Comparison of ENCODE assay signal across 1 cellular context in genomic region chr6:101396552-101397173, GRCh38.
TF ChIP-seq lines count a peak whose summit lies in the region.

No MANE protein-coding gene starts in this region.

TF ChIP-seq in HepG2, 621 proteins besides CTCF, POLR2A, EP300 and RAD21 (continued from another document and continues in another):
- 0 out of 2 replicates have a peak, but pooled peaks have one; percentile 71 for TF ChIP-seq ATF6 (CRISPR knock-in tag; conservative IDR thresholded peaks at IDR 0.05)
- no peak for TF ChIP-seq RFX1 (IDR thresholded peaks at IDR 0.05)
- TF ChIP-seq TGIF2 (CRISPR knock-in tag; IDR thresholded peaks at IDR 0.05) = peak; percentile 41; the same call in 1 of the 2 replicates
- peak; percentile 84 for TF ChIP-seq TEAD3 (CRISPR knock-in tag; optimal IDR thresholded peaks at IDR 0.05; ENCODE audit: borderline replicate concordance)
- 0 out of 2 replicates have a peak, but pooled peaks have one; percentile 27 for TF ChIP-seq SMYD3 (CRISPR knock-in tag; IDR thresholded peaks at IDR 0.05)
- no peak for TF ChIP-seq NPAS2 (CRISPR knock-in tag; IDR thresholded peaks at IDR 0.05; ENCODE audit: borderline replicate concordance)
- peak; percentile 80 to 99 for TF ChIP-seq REST (IDR thresholded peaks at IDR 0.05; ENCODE audit: borderline replicate concordance in 1 of 2, low read depth in 1 of 2, low read length in 2 of 2)
- TF ChIP-seq BHLHE40 (IDR thresholded peaks at IDR 0.05; ENCODE audit: low read length) = no peak
- TF ChIP-seq SIN3A (IDR thresholded peaks at IDR 0.05; ENCODE audit: borderline replicate concordance, low read depth, low read length) = no peak
- peak; percentile 76; the same call in 1 of the 2 replicates for TF ChIP-seq TSC22D2 (CRISPR knock-in tag; IDR thresholded peaks at IDR 0.05; ENCODE audit: borderline replicate concordance)
- TF ChIP-seq ATRX (CRISPR knock-in tag; IDR thresholded peaks at IDR 0.05; ENCODE audit: borderline replicate concordance) = no peak
- TF ChIP-seq, protein P1, sequence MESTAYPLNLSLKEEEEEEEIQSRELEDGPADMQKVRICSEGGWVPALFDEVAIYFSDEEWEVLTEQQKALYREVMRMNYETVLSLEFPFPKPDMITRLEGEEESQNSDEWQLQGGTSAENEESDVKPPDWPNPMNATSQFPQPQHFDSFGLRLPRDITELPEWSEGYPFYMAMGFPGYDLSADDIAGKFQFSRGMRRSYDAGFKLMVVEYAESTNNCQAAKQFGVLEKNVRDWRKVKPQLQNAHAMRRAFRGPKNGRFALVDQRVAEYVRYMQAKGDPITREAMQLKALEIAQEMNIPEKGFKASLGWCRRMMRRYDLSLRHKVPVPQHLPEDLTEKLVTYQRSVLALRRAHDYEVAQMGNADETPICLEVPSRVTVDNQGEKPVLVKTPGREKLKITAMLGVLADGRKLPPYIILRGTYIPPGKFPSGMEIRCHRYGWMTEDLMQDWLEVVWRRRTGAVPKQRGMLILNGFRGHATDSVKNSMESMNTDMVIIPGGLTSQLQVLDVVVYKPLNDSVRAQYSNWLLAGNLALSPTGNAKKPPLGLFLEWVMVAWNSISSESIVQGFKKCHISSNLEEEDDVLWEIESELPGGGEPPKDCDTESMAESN (CRISPR knock-in tag; conservative IDR thresholded peaks at IDR 0.05) = no peak
- TF ChIP-seq SNAPC4 (CRISPR knock-in tag; IDR thresholded peaks at IDR 0.05) = no peak
- no peak for TF ChIP-seq XBP1 (CRISPR knock-in tag; IDR thresholded peaks at IDR 0.05)
- peak; percentile 90; the same call in 1 of the 2 replicates for TF ChIP-seq KLF6 (CRISPR knock-in tag; IDR thresholded peaks at IDR 0.05)
- TF ChIP-seq MZF1 (CRISPR knock-in tag; IDR thresholded peaks at IDR 0.05; ENCODE audit: borderline replicate concordance) = no peak
- TF ChIP-seq ZNF225 (CRISPR knock-in tag; IDR thresholded peaks at IDR 0.05) = no peak
- TF ChIP-seq SIX1 (CRISPR knock-in tag; IDR thresholded peaks at IDR 0.05; ENCODE audit: borderline replicate concordance) = no peak
- no peak for TF ChIP-seq PLRG1 (conservative IDR thresholded peaks at IDR 0.05)
- no peak for TF ChIP-seq ZFAT (CRISPR knock-in tag; conservative IDR thresholded peaks at IDR 0.05)
- no peak for TF ChIP-seq MED1 (CRISPR knock-in tag; IDR thresholded peaks at IDR 0.05)
- TF ChIP-seq KLF12 (CRISPR knock-in tag; IDR thresholded peaks at IDR 0.05; ENCODE audit: borderline replicate concordance) = no peak
- TF ChIP-seq ZNF879 (CRISPR knock-in tag; IDR thresholded peaks at IDR 0.05) = no peak
- TF ChIP-seq ZNF383 (CRISPR knock-in tag; IDR thresholded peaks at IDR 0.05; ENCODE audit: borderline replicate concordance) = no peak
- no peak for TF ChIP-seq ZNF605 (CRISPR knock-in tag; IDR thresholded peaks at IDR 0.05)
- TF ChIP-seq, protein P2, sequence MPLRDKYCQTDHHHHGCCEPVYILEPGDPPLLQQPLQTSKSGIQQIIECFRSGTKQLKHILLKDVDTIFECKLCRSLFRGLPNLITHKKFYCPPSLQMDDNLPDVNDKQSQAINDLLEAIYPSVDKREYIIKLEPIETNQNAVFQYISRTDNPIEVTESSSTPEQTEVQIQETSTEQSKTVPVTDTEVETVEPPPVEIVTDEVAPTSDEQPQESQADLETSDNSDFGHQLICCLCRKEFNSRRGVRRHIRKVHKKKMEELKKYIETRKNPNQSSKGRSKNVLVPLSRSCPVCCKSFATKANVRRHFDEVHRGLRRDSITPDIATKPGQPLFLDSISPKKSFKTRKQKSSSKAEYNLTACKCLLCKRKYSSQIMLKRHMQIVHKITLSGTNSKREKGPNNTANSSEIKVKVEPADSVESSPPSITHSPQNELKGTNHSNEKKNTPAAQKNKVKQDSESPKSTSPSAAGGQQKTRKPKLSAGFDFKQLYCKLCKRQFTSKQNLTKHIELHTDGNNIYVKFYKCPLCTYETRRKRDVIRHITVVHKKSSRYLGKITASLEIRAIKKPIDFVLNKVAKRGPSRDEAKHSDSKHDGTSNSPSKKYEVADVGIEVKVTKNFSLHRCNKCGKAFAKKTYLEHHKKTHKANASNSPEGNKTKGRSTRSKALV (CRISPR knock-in tag; IDR thresholded peaks at IDR 0.05) = no peak
- TF ChIP-seq FOXA3 (CRISPR knock-in tag; IDR thresholded peaks at IDR 0.05) = 0 out of 2 replicates have a peak, but pooled peaks have one; percentile 23
- TF ChIP-seq CERS6 (CRISPR knock-in tag; IDR thresholded peaks at IDR 0.05) = no peak
- TF ChIP-seq NR2F1 (CRISPR knock-in tag; IDR thresholded peaks at IDR 0.05) = no peak
- no peak for TF ChIP-seq NR2F6 (IDR thresholded peaks at IDR 0.05)
- no peak for TF ChIP-seq NR2F6 (CRISPR knock-in tag; IDR thresholded peaks at IDR 0.05)
- TF ChIP-seq MIXL1 (CRISPR knock-in tag; IDR thresholded peaks at IDR 0.05) = peak; percentile 84
- peak; percentile 56 for TF ChIP-seq THAP11 (CRISPR knock-in tag; IDR thresholded peaks at IDR 0.05)
- no peak for TF ChIP-seq AGO1 (IDR thresholded peaks at IDR 0.05; ENCODE audit: low read depth, low read length, poor library complexity, severe bottlenecking)
- TF ChIP-seq HOXA3 (CRISPR knock-in tag; IDR thresholded peaks at IDR 0.05) = no peak
- TF ChIP-seq ZNF280D (CRISPR knock-in tag; IDR thresholded peaks at IDR 0.05) = no peak
- no peak for TF ChIP-seq ZNF260 (CRISPR knock-in tag; IDR thresholded peaks at IDR 0.05; ENCODE audit: borderline replicate concordance, low read depth)
- no peak for TF ChIP-seq NR3C1 (CRISPR knock-in tag; IDR thresholded peaks at IDR 0.05)
- TF ChIP-seq DMTF1 (CRISPR knock-in tag; IDR thresholded peaks at IDR 0.05) = no peak
- TF ChIP-seq ZNF766 (CRISPR knock-in tag; IDR thresholded peaks at IDR 0.05; ENCODE audit: borderline replicate concordance) = no peak
- no peak for TF ChIP-seq YEATS2 (CRISPR knock-in tag; IDR thresholded peaks at IDR 0.05; ENCODE audit: borderline replicate concordance)
- no peak for TF ChIP-seq YEATS4 (CRISPR knock-in tag; IDR thresholded peaks at IDR 0.05; ENCODE audit: borderline replicate concordance)
- TF ChIP-seq PRMT3 (CRISPR knock-in tag; IDR thresholded peaks at IDR 0.05; ENCODE audit: borderline replicate concordance, low read depth) = no peak
